Comparison of ENCODE assay signal across 12 cellular contexts in the genomic region with DNA sequence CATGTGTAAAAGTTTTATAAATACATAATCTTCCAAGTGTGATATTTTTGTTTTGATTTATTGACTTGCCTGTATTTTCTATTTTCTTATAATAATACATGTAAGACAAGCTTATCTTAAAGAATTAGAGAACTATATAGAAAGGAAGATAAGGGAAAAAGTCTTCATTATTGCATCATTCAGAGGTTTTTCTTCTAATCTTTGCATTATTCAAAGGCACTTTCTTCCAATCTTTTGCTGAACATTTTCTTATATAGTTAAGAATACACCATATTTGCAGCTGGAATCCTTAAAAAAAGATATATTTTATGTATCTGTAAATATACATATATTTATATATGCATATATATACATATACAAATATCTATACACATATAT. TPM values are rescaled to one million over a fixed set of nuclear protein-coding genes. Genes with fewer than 3 reads are reported as not detected.
"Had no signal": no experiment of that assay in that cellular context is flagged by ENCODE, and none has a peak within 500 bp of the region (broad histone marks: within the 10 kb centered on the region; RNA-seq: fewer than 3 reads in every experiment).

No MANE protein-coding gene starts in this region.

- FAIRE-seq: islet of Langerhans had no signal

- H3K9me3 Mint-ChIP-seq: activated naive CD4-positive, alpha-beta T cell treated with anti-CD3 and anti-CD28 coated beads, Interleukin-2, amount 10 ng/mL, durations not matched to agents 7 days and 5 days; activated T-helper 2 cell treated with anti-CD3 and anti-CD28 coated beads, Interferon-gamma antibody, Interleukin-2, Interleukin-4, amounts not matched to agents 10 μg/mL and 5 μg/mL and 100 μg/mL, durations not matched to agents 14 hours and 24 hours and 36 hours; neural progenitor cell; stimulated activated effector memory CD8-positive, alpha-beta T cell treated with anti-CD3 and anti-CD28 coated beads, Interleukin-12 subunit alpha, Interleukin-12 subunit beta, amount 100 ng/mL, for 72 hours had no signal

- H3K36me3 ChIP-seq: adrenal gland, left lung, neural progenitor cell, transverse colon had no signal

- H2AFZ ChIP-seq: neural progenitor cell had no signal

- H3K9ac ChIP-seq: neural progenitor cell had no signal

- ATAC-seq: body of pancreas; left lung; stimulated activated effector memory CD8-positive, alpha-beta T cell treated with anti-CD3 and anti-CD28 coated beads, Interleukin-12 subunit alpha, Interleukin-12 subunit beta, amount 100 ng/mL, for 72 hours had no signal

- H3K9me3 ChIP-seq: adrenal gland, body of pancreas, left lung, transverse colon had no signal

- H3K4me2 ChIP-seq: neural progenitor cell had no signal

- H3K4me1 ChIP-seq: body of pancreas, left lung, transverse colon had no signal

- H3K4me3 Mint-ChIP-seq: activated naive CD4-positive, alpha-beta T cell treated with anti-CD3 and anti-CD28 coated beads, Interleukin-2, amount 10 ng/mL, durations not matched to agents 7 days and 5 days; neural progenitor cell; stimulated activated effector memory CD8-positive, alpha-beta T cell treated with anti-CD3 and anti-CD28 coated beads, Interleukin-12 subunit alpha, Interleukin-12 subunit beta, amount 100 ng/mL, for 72 hours had no signal

- H3K36me3 Mint-ChIP-seq: activated naive CD4-positive, alpha-beta T cell treated with anti-CD3 and anti-CD28 coated beads, Interleukin-2, amount 10 ng/mL, durations not matched to agents 7 days and 5 days; neural progenitor cell; stimulated activated effector memory CD8-positive, alpha-beta T cell treated with anti-CD3 and anti-CD28 coated beads, Interleukin-12 subunit alpha, Interleukin-12 subunit beta, amount 100 ng/mL, for 72 hours had no signal

- H3K27ac ChIP-seq: adrenal gland, body of pancreas, left lung, neural progenitor cell, transverse colon had no signal

- H3K4me1 Mint-ChIP-seq: activated naive CD4-positive, alpha-beta T cell treated with anti-CD3 and anti-CD28 coated beads, Interleukin-2, amount 10 ng/mL, durations not matched to agents 7 days and 5 days; stimulated activated effector memory CD8-positive, alpha-beta T cell treated with anti-CD3 and anti-CD28 coated beads, Interleukin-12 subunit alpha, Interleukin-12 subunit beta, amount 100 ng/mL, for 72 hours had no signal

- H3K4me3 ChIP-seq: adrenal gland, body of pancreas, left lung, neural progenitor cell, transverse colon had no signal

- H3K27me3 ChIP-seq: adrenal gland, body of pancreas, dorsolateral prefrontal cortex, left lung, neural progenitor cell, transverse colon had no signal

- H3K27me3 Mint-ChIP-seq: activated naive CD4-positive, alpha-beta T cell treated with anti-CD3 and anti-CD28 coated beads, Interleukin-2, amount 10 ng/mL, durations not matched to agents 7 days and 5 days had no signal

- H3K27ac Mint-ChIP-seq: activated naive CD4-positive, alpha-beta T cell treated with anti-CD3 and anti-CD28 coated beads, Interleukin-2, amount 10 ng/mL, durations not matched to agents 7 days and 5 days; activated T-helper 2 cell treated with anti-CD3 and anti-CD28 coated beads, Interferon-gamma antibody, Interleukin-2, Interleukin-4, amounts not matched to agents 10 μg/mL and 5 μg/mL and 100 μg/mL, durations not matched to agents 14 hours and 24 hours and 36 hours; neural progenitor cell; stimulated activated effector memory CD8-positive, alpha-beta T cell treated with anti-CD3 and anti-CD28 coated beads, Interleukin-12 subunit alpha, Interleukin-12 subunit beta, amount 100 ng/mL, for 72 hours had no signal

- DNase-seq: activated CD4-positive, alpha-beta T cell treated with anti-CD3 and anti-CD28 coated beads, Interleukin-2, amount 50 U/mL, for 1 hour; activated naive CD4-positive, alpha-beta T cell treated with anti-CD3 and anti-CD28 coated beads, Interleukin-2, amount 10 ng/mL, durations not matched to agents 7 days and 5 days; adrenal gland; body of pancreas; dorsolateral prefrontal cortex; left lung; T-helper 2 cell; transverse colon had no signal

RNA-seq across cellular contexts. Expression of a gene that starts 33.4 kb away (rescaled TPM):
- total RNA-seq: activated T-helper 2 cell treated with anti-CD3 and anti-CD28 coated beads, Interferon-gamma antibody, Interleukin-2, Interleukin-4, amounts not matched to agents 10 μg/mL and 5 μg/mL and 100 μg/mL, durations not matched to agents 14 hours and 24 hours and 36 hours had no signal
